8 cellular contexts compared by ENCODE assay signal in genomic region chr7:43905209-43905946, GRCh38. TPM values are rescaled to one million over a fixed set of nuclear protein-coding genes. Genes with fewer than 3 reads are reported as not detected.
DNase-seq lines count a peak whose midpoint lies in the region; ATAC-seq lines count a peak whose summit lies in the region.

No MANE protein-coding gene starts in this region.

- no peaks in the 10 kb centered on the region for H3K27me3 Mint-ChIP-seq in natural killer cell treated with Interleukin-12 subunit alpha and Interleukin-12 subunit beta and Interleukin-15 and Interleukin-18, amount 100 ng/mL, for 72 hours

- H3K36me3 ChIP-seq in GM23248 (ENCODE audit: low read depth) (no peaks in the 10 kb centered on the region), SJSA1 (peaks cover 17% of the 10 kb centered on the region), esophagus (ENCODE audit: control insufficient read depth in 2 of 2, insufficient read depth in 2 of 2, low read length in 1 of 2) (no peaks in the 10 kb centered on the region)

- peaks cover 64% of the 10 kb centered on the region for H3K79me2 ChIP-seq in GM23248 (ENCODE audit: insufficient read depth)

- no peaks in the 10 kb centered on the region for H3K9me3 ChIP-seq in GM23248 (ENCODE audit: low read depth)
- H3K9me3 ChIP-seq in SJSA1 (replicated peaks) = no peaks in the 10 kb centered on the region
- H3K9me3 ChIP-seq in esophagus (ENCODE audit: control insufficient read depth in 2 of 2, insufficient read depth in 1 of 2, low read depth in 1 of 2, low read length in 1 of 2) = no peaks in the 10 kb centered on the region

- H3K4me1 Mint-ChIP-seq in natural killer cell treated with Interleukin-12 subunit alpha and Interleukin-12 subunit beta and Interleukin-15 and Interleukin-18, amount 100 ng/mL, for 72 hours (ENCODE audit: low read depth in 2 of 2) = peaks cover 19 to 23% of the 10 kb centered on the region in 2 donors

- peaks cover 17% of the 10 kb centered on the region for H3F3A ChIP-seq in GM23248 (ENCODE audit: insufficient read depth)

- H3K4me2 ChIP-seq in GM23248 (ENCODE audit: unreplicated experiment) = peak overlapping the region; percentile 85

- H3K36me3 Mint-ChIP-seq in natural killer cell treated with Interleukin-12 subunit alpha and Interleukin-12 subunit beta and Interleukin-15 and Interleukin-18, amount 100 ng/mL, for 72 hours = no peaks in the 10 kb centered on the region

- H4K20me1 ChIP-seq in GM23248 (ENCODE audit: insufficient read depth) = no peaks in the 10 kb centered on the region

- H3K27ac Mint-ChIP-seq in natural killer cell treated with Interleukin-12 subunit alpha and Interleukin-12 subunit beta and Interleukin-15 and Interleukin-18, amount 100 ng/mL, for 72 hours = peak overlapping the region; percentile 76 to 90

- in situ Hi-C loops in GM23248 (cut with MboI) = no loop called here

- H3K27me3 ChIP-seq in GM23248 (replicated peaks; ENCODE audit: insufficient read depth) (no peaks in the 10 kb centered on the region), SJSA1 (replicated peaks) (no peaks in the 10 kb centered on the region), esophagus (ENCODE audit: control insufficient read depth in 1 of 2, insufficient read depth in 2 of 2, low read length in 2 of 2) (no peaks in the 10 kb centered on the region)

- 17% methylated on average over 8 of the region's 8 CpGs for WGBS in GM23248 (ENCODE audit: low coverage in 1 of 2, low lambda C conversion rate in 2 of 2, missing lambda C conversion rate in 2 of 2), 2 experiments
- WGBS in esophagus, 2 donors = 28 to 32% methylated on average over 8 of the region's 8 CpGs

- no peak for ATAC-seq in natural killer cell treated with Interleukin-12 subunit alpha and Interleukin-12 subunit beta and Interleukin-15 and Interleukin-18, amount 100 ng/mL, for 72 hours
- ATAC-seq in HG02970 (IDR thresholded peaks at IDR 0.05; ENCODE audit: low FRiP score, unreplicated experiment) = no peak
- no peak for ATAC-seq in GM21723 (IDR thresholded peaks at IDR 0.05; ENCODE audit: unreplicated experiment)

- H2AFZ ChIP-seq in GM23248 = peak overlapping the region; percentile 80

- DNase-seq in GM23248 = peak; percentile 63
- DNase-seq in SJSA1 (ENCODE audit: low read depth in 1 of 2, low spot score in 2 of 2) = no peak
- DNase-seq in natural killer cell treated with Interleukin-12 subunit alpha and Interleukin-12 subunit beta and Interleukin-15 and Interleukin-18, amount 100 ng/mL, for 72 hours (ENCODE audit: low spot score) = no peak
- no peak for DNase-seq in NCI-H1436 (lab: John Stamatoyannopoulos, UW)
- no peak for DNase-seq in NK-92 (lab: John Stamatoyannopoulos, UW; ENCODE audit: unreplicated experiment)

- H3K4me3 Mint-ChIP-seq in natural killer cell treated with Interleukin-12 subunit alpha and Interleukin-12 subunit beta and Interleukin-15 and Interleukin-18, amount 100 ng/mL, for 72 hours = peak overlapping the region; percentile 89

- peak overlapping the region; percentile 85 for H3K27ac ChIP-seq in GM23248
- H3K27ac ChIP-seq in SJSA1 = peak overlapping the region; percentile 55
- peak overlapping the region; percentile 90 to 92 for H3K27ac ChIP-seq in esophagus (ENCODE audit: low read depth in 2 of 2, low read length in 1 of 2)

- H3K9me2 ChIP-seq in GM23248 (ENCODE audit: insufficient read depth) = no peaks in the 10 kb centered on the region

- no peaks in the 10 kb centered on the region for H3K9me3 Mint-ChIP-seq in natural killer cell treated with Interleukin-12 subunit alpha and Interleukin-12 subunit beta and Interleukin-15 and Interleukin-18, amount 100 ng/mL, for 72 hours

- H3K4me1 ChIP-seq in GM23248 (ENCODE audit: insufficient read depth) (peaks cover 20% of the 10 kb centered on the region), SJSA1 (replicated peaks) (peaks cover 18% of the 10 kb centered on the region), esophagus (ENCODE audit: control insufficient read depth in 2 of 2, insufficient read depth in 2 of 2, low read length in 1 of 2) (peaks cover 3 to 10% of the 10 kb centered on the region in 2 donors)

- H3K4me3 ChIP-seq in GM23248 (peak overlapping the region; percentile 79), SJSA1 (peak overlapping the region; percentile 88), esophagus (ENCODE audit: low read depth in 1 of 2, low read length in 2 of 2) (peak overlapping the region; percentile 83 to 85)

- H3K9ac ChIP-seq in GM23248 = peak overlapping the region; percentile 94

RNA-seq across cellular contexts. Expression of gene URGCP, which starts 1.0 kb away (rescaled TPM):
- total RNA-seq in GM23248 (2014; rRNA removed; shearing (Covaris generic)) = 29.6 and 36.8 TPM in 2 replicates
- polyA plus RNA-seq in GM23248 (2016; fragmentation: Nextera tagmentation; extraction: Ambion mirVana) (25.9 and 26.5 TPM in 2 replicates), esophagus (10 to 100 TPM; 12.2 to 18.8 TPM)
- 20.4 and 25.4 TPM in 2 replicates for total RNA-seq in SJSA1 (2014; rRNA removed; shearing (Covaris generic))
- 10 to 100 TPM; 29.4 TPM for total RNA-seq in natural killer cell treated with Interleukin-12 subunit alpha and Interleukin-12 subunit beta and Interleukin-15 and Interleukin-18, amount 100 ng/mL, for 72 hours

RNA-seq across cellular contexts. Expression of gene UBE2D4, which starts 20.9 kb away (rescaled TPM):
- 21.7 and 33.0 TPM in 2 replicates for total RNA-seq in GM23248 (2014; rRNA removed; shearing (Covaris generic))
- polyA plus RNA-seq in GM23248 (2016; fragmentation: Nextera tagmentation; extraction: Ambion mirVana) (20.5 and 22.0 TPM in 2 replicates), esophagus (1 to 10 TPM; 8.3 to 8.5 TPM)
- total RNA-seq in SJSA1 (2014; rRNA removed; shearing (Covaris generic)) = 12.1 and 13.0 TPM in 2 replicates
- total RNA-seq in natural killer cell treated with Interleukin-12 subunit alpha and Interleukin-12 subunit beta and Interleukin-15 and Interleukin-18, amount 100 ng/mL, for 72 hours = 10 to 100 TPM; 10.8 to 11.2 TPM

RNA-seq across cellular contexts. Expression of gene MRPS24, which starts 36.1 kb away (rescaled TPM):
- total RNA-seq in GM23248 (2014; rRNA removed; shearing (Covaris generic)) = 79.3 and 113 TPM in 2 replicates
- polyA plus RNA-seq in GM23248 (2016; fragmentation: Nextera tagmentation; extraction: Ambion mirVana) (163 and 166 TPM in 2 replicates), esophagus (100 to 1,000 TPM in 1 of 2 donors, 10 to 100 TPM in 1; 70.4 to 156 TPM)
- 146 and 224 TPM in 2 replicates for total RNA-seq in SJSA1 (2014; rRNA removed; shearing (Covaris generic))
- 10 to 100 TPM; 72.6 to 95.3 TPM for total RNA-seq in natural killer cell treated with Interleukin-12 subunit alpha and Interleukin-12 subunit beta and Interleukin-15 and Interleukin-18, amount 100 ng/mL, for 72 hours
